ENCODE assay signal across 8 cellular contexts in genomic region chr15:72797338-72797689, GRCh38. TPM values are rescaled to one million over a fixed set of nuclear protein-coding genes. Genes with fewer than 3 reads are reported as not detected.
DNase-seq lines count a peak whose midpoint lies in the region; ATAC-seq, FAIRE-seq and TF ChIP-seq lines count a peak whose summit lies in the region.

No MANE protein-coding gene starts in this region.

- ATAC-seq in A549 (peak; percentile 40 to 52; a peak in 5 of 6 replicates), GM18505 (IDR thresholded peaks at IDR 0.05; ENCODE audit: unreplicated experiment) (no peak)

- 42% methylated on average over 10 of the region's 12 CpGs for WGBS in A549 (ENCODE audit: missing lambda C conversion rate)

- no peak for TF ChIP-seq RAD21 in A549 (conservative IDR thresholded peaks at IDR 0.05 in 1 of 2, IDR thresholded peaks at IDR 0.05 in 1 of 2)

- peak overlapping the region; percentile 69 for H3K9ac ChIP-seq in mucosa of stomach (ENCODE audit: low read length)

- H3K9me3 ChIP-seq in A549 (no peaks in the 10 kb centered on the region), mucosa of stomach (ENCODE audit: control insufficient read depth, low read length) (no peaks in the 10 kb centered on the region)

- H3K36me3 ChIP-seq in mucosa of stomach (ENCODE audit: control insufficient read depth, insufficient read depth, low read length): no peaks in the 10 kb centered on the region

- peak overlapping the region; percentile 80 to 87 for H3K27ac ChIP-seq in A549
- H3K27ac ChIP-seq in HL-60 (replicated peaks): no peak overlapping the region

- TF ChIP-seq EP300 in A549 (IDR thresholded peaks at IDR 0.05): no peak

- TF ChIP-seq POLR2A in A549 (IDR thresholded peaks at IDR 0.05; ENCODE audit: low read length): peak; percentile 46; the same call in 1 of the 2 replicates
- TF ChIP-seq POLR2A in GM18505 (IDR thresholded peaks at IDR 0.05; ENCODE audit: borderline replicate concordance, extremely low read depth, insufficient read depth, insufficient read length): no peak

- H3K4me3 ChIP-seq in A549: peak overlapping the region; percentile 73
- peak overlapping the region; percentile 43 for H3K4me3 ChIP-seq in HL-60 (replicated peaks; ENCODE audit: insufficient read depth, low read length)
- peak overlapping the region; percentile 63 for H3K4me3 ChIP-seq in choroid plexus epithelial cell (ENCODE audit: low read depth, low read length)
- H3K4me3 ChIP-seq in mucosa of stomach (ENCODE audit: low read length): peak overlapping the region; percentile 46

- H3K27me3 ChIP-seq in HL-60 (ENCODE audit: insufficient read depth, poor library complexity, severe bottlenecking) (no peaks in the 10 kb centered on the region), mucosa of stomach (ENCODE audit: control insufficient read depth, insufficient read depth, low read length) (peaks cover 3% of the 10 kb centered on the region)

- no peak for TF ChIP-seq CTCF in A549 (IDR thresholded peaks at IDR 0.05)
- no peak for TF ChIP-seq CTCF in HL-60 (IDR thresholded peaks at IDR 0.05; ENCODE audit: insufficient read depth, low read length)
- no peak for TF ChIP-seq CTCF in choroid plexus epithelial cell (conservative IDR thresholded peaks at IDR 0.05; ENCODE audit: low read depth, low read length)

- H3K4me2 ChIP-seq in A549: peak overlapping the region; percentile 91

- FAIRE-seq in A549 (lab: Jason Lieb, UNC): no peak

- peaks cover 12% of the 10 kb centered on the region; the same call in 1 of the 3 replicates for H3K4me1 ChIP-seq in A549
- H3K4me1 ChIP-seq in mucosa of stomach (ENCODE audit: control insufficient read depth, insufficient read depth, low read length): peaks cover 9% of the 10 kb centered on the region

- POLR2A ChIA-PET in A549 (lab: Yijun Ruan, JAX): no interaction called here

- CTCF ChIA-PET in A549 (lab: Yijun Ruan, JAX): interaction anchor here (0.6 to 2.7 kb wide), 14 partner anchors 12 to 479 kb away, joined by 3 to 29 read pairs (median 4); no protein-coding TSS in a partner anchor

- DNase-seq in A549 (ENCODE audit: low read depth in 1 of 2, low spot score in 1 of 2): peak in 1 of 2 experiments; percentile 21
- no peak for DNase-seq in HL-60 (ENCODE audit: low read depth in 1 of 2, low spot score in 1 of 2)
- no peak for DNase-seq in choroid plexus epithelial cell (ENCODE audit: low read depth)
- no peak for DNase-seq in NCI-H2171 treated with DMSO at 0.1 percent for 48 hours (lab: John Stamatoyannopoulos, UW)
- DNase-seq in DMS 273 treated with DMSO at 0.1 percent for 48 hours (lab: John Stamatoyannopoulos, UW): no peak
- DNase-seq in HCEC 1CT: no peak

TF ChIP-seq in A549, 52 proteins besides CTCF, POLR2A, EP300 and RAD21:
- no peak for TF ChIP-seq NR3C1 (IDR thresholded peaks at IDR 0.05)
- TF ChIP-seq REST (IDR thresholded peaks at IDR 0.05): no peak
- TF ChIP-seq CBX2 (IDR thresholded peaks at IDR 0.05; ENCODE audit: borderline replicate concordance, low read depth): no peak
- TF ChIP-seq KDM1A (IDR thresholded peaks at IDR 0.05; ENCODE audit: low read depth): no peak
- TF ChIP-seq E2F6 (IDR thresholded peaks at IDR 0.05; ENCODE audit: borderline replicate concordance, low read depth): no peak
- TF ChIP-seq JUNB (IDR thresholded peaks at IDR 0.05): no peak
- TF ChIP-seq ATOH8 (CRISPR knock-in tag; IDR thresholded peaks at IDR 0.05; ENCODE audit: low read depth): no peak
- no peak for TF ChIP-seq MAX (IDR thresholded peaks at IDR 0.05)
- no peak for TF ChIP-seq HOXB13 (CRISPR knock-in tag; IDR thresholded peaks at IDR 0.05; ENCODE audit: low read depth)
- no peak for TF ChIP-seq EHMT2 (IDR thresholded peaks at IDR 0.05; ENCODE audit: low read depth)
- TF ChIP-seq RNF2 (IDR thresholded peaks at IDR 0.05; ENCODE audit: borderline replicate concordance, low read depth): no peak
- no peak for TF ChIP-seq TP53 (CRISPR knock-in tag; IDR thresholded peaks at IDR 0.05)
- TF ChIP-seq TFCP2L1 (CRISPR knock-in tag; IDR thresholded peaks at IDR 0.05): no peak
- TF ChIP-seq EHF (CRISPR knock-in tag; IDR thresholded peaks at IDR 0.05): no peak
- no peak for TF ChIP-seq HMGXB4 (CRISPR knock-in tag; IDR thresholded peaks at IDR 0.05; ENCODE audit: borderline replicate concordance)

RNA-seq across cellular contexts. Expression of gene ADPGK, which starts 13.8 kb away (rescaled TPM):
- 94.6 and 98.3 TPM in 2 replicates for polyA plus RNA-seq in A549 (2011; rRNA removed)
- polyA plus RNA-seq in A549 (2012; cell fraction: cytosol; rRNA removed): 69.9 and 81.4 TPM in 2 replicates
- polyA plus RNA-seq in A549 (2012; cell fraction: nucleus; rRNA removed): 157 and 158 TPM in 2 replicates
- polyA plus RNA-seq in A549 (2017; fragmentation: RNase III; extraction: RNeasy Plus Mini Kit Qiagen cat#74134 plus additional on column Dnase treatment): 56.6 to 62.5 TPM (median 60.3 TPM) in 3 replicates
- 56.4 and 61.7 TPM in 2 replicates for polyA minus RNA-seq in A549 (2011; rRNA and poly(A)+ RNA removed)
